In genomic region chr15:74384566-74385441, GRCh38 we compare ENCODE assay signal across 9 cellular contexts. TPM values are rescaled to one million over a fixed set of nuclear protein-coding genes. Genes with fewer than 3 reads are reported as not detected.
DNase-seq lines count a peak whose midpoint lies in the region; ATAC-seq, FAIRE-seq and TF ChIP-seq lines count a peak whose summit lies in the region.
"Had no signal": no experiment of that assay in that cellular context is flagged by ENCODE, and none has a peak within 500 bp of the region (broad histone marks: within the 10 kb centered on the region; RNA-seq: fewer than 3 reads in every experiment).

No MANE protein-coding gene starts in this region.

- H4K20me1 ChIP-seq in keratinocyte (ENCODE audit: control insufficient read depth, extremely low read depth, insufficient read depth, low read length), result no peaks in the 10 kb centered on the region

- no peak for TF ChIP-seq CTCF in GM12864 (IDR thresholded peaks at IDR 0.05; ENCODE audit: low read depth, low read length, missing control alignments)
- TF ChIP-seq CTCF in keratinocyte (optimal IDR thresholded peaks at IDR 0.05 in 1 of 3, IDR thresholded peaks at IDR 0.05 in 1 of 3, conservative IDR thresholded peaks at IDR 0.05 in 1 of 3; ENCODE audit: extremely low read depth in 1 of 3, insufficient read depth in 2 of 3, low read length in 3 of 3), result no peak

- FAIRE-seq in keratinocyte (lab: Jason Lieb, UNC), result peak; percentile 99

- peaks cover 69% of the 10 kb centered on the region for H3K4me1 ChIP-seq in keratinocyte (ENCODE audit: control insufficient read depth, extremely low read depth, insufficient read depth, low read length)

- peak overlapping the region; percentile 50 for H3K4me2 ChIP-seq in keratinocyte (ENCODE audit: control insufficient read depth, extremely low read depth, insufficient read depth, low read depth, low read length)

- peak overlapping the region; percentile 96 for H3K27ac ChIP-seq in keratinocyte (ENCODE audit: control insufficient read depth, insufficient read depth, low read length)
- H3K27ac ChIP-seq: tibial artery had no signal

- ATAC-seq in GM21367 (IDR thresholded peaks at IDR 0.05; ENCODE audit: unreplicated experiment) (peak; percentile 47), HG03521 (IDR thresholded peaks at IDR 0.05; ENCODE audit: unreplicated experiment) (peak; percentile 58)

- H3K9ac ChIP-seq in keratinocyte (ENCODE audit: control insufficient read depth, extremely low read depth, insufficient read depth, low read length), result peak overlapping the region; percentile 75

- H3K9me1 ChIP-seq in keratinocyte (ENCODE audit: control insufficient read depth, extremely low read depth, insufficient read depth, low read length), result no peaks in the 10 kb centered on the region

- no peaks in the 10 kb centered on the region for H3K27me3 ChIP-seq in keratinocyte (ENCODE audit: control insufficient read depth, extremely low read depth, insufficient read depth, low read length)

- DNase-seq in GM12864 (ENCODE audit: low read depth), result peak; percentile 93
- DNase-seq in activated CD4-positive, CD25-positive, alpha-beta regulatory T cell treated with anti-CD3 and anti-CD28 coated beads, Interleukin-2, amount 50 U/mL, for 16 hours (ENCODE audit: low read depth, low spot score), result peak; percentile 34
- no peak for DNase-seq in keratinocyte (ENCODE audit: low read depth, low spot score)
- no peak for DNase-seq in dedifferentiated amniotic fluid mesenchymal stem cell (ENCODE audit: extremely low spot score)
- DNase-seq in iPS-NIHi7 (ENCODE audit: extremely low spot score), result no peak
- DNase-seq in NCI-H774 (lab: John Stamatoyannopoulos, UW), result no peak

- no peak overlapping the region for H2AFZ ChIP-seq in keratinocyte (ENCODE audit: control insufficient read depth, low read length)

- H3K36me3 ChIP-seq in keratinocyte (ENCODE audit: control insufficient read depth in 2 of 2, extremely low read depth in 1 of 2, insufficient read depth in 2 of 2, low read length in 2 of 2), result no peaks in the 10 kb centered on the region
- H3K36me3 ChIP-seq: tibial artery had no signal

- no peaks in the 10 kb centered on the region for H3K79me2 ChIP-seq in keratinocyte (ENCODE audit: control insufficient read depth, insufficient read depth, low read length)

- H3K9me3 ChIP-seq in keratinocyte (ENCODE audit: control insufficient read depth, low read depth, low read length), result no peaks in the 10 kb centered on the region
- H3K9me3 ChIP-seq: tibial artery had no signal

- peak overlapping the region; percentile 11 for H3K4me3 ChIP-seq in GM12864 (ENCODE audit: low read depth, low read length)
- no peak overlapping the region for H3K4me3 ChIP-seq in keratinocyte (ENCODE audit: control insufficient read depth in 2 of 3, extremely low read depth in 1 of 3, insufficient read depth in 2 of 3, low read depth in 1 of 3, low read length in 3 of 3)
- H3K4me3 ChIP-seq: tibial artery had no signal

- dilution Hi-C loops in keratinocyte (cut with MboI; ENCODE audit: extremely low pct_ligation_motif_present, low sequenced_read_pairs), result no loop called here

RNA-seq across cellular contexts. Expression of gene CYP11A1, which starts 17.4 kb away (rescaled TPM):
- 0.27 TPM in 1 of 3 replicates, not detected in the others for polyA plus RNA-seq in keratinocyte
- polyA plus RNA-seq in keratinocyte (2011; ENCODE audit: low read depth), result not detected
- polyA plus RNA-seq in keratinocyte (2011; cell fraction: cytosol; rRNA removed), result 0.13 and 0.25 TPM in 2 replicates
- polyA plus RNA-seq in keratinocyte (2011; cell fraction: nucleus; rRNA removed), result 0.22 and 0.24 TPM in 2 replicates
- not detected in 2 replicates for polyA plus RNA-seq in keratinocyte (2012; ENCODE audit: low replicate concordance)
- polyA minus RNA-seq in keratinocyte, result 0.13 TPM in 1 of 3 replicates, not detected in the others
- 2.1 TPM for polyA minus RNA-seq in keratinocyte (2011; cell fraction: cytosol; rRNA and poly(A)+ RNA removed)
- polyA minus RNA-seq in keratinocyte (2011; cell fraction: nucleus; rRNA and poly(A)+ RNA removed), result 1.2 TPM in 1 of 2 replicates, not detected in the other

RNA-seq across cellular contexts. Expression of gene SEMA7A, which starts 49.0 kb away (rescaled TPM):
- polyA plus RNA-seq in keratinocyte, result 8.0 to 15.5 TPM (median 8.1 TPM) in 3 replicates
- polyA plus RNA-seq in keratinocyte (2011; ENCODE audit: low read depth), result 6.4 TPM
- 3.7 and 3.8 TPM in 2 replicates for polyA plus RNA-seq in keratinocyte (2011; cell fraction: cytosol; rRNA removed)
- polyA plus RNA-seq in keratinocyte (2011; cell fraction: nucleus; rRNA removed), result 21.0 and 21.5 TPM in 2 replicates
- 12.2 and 17.7 TPM in 2 replicates for polyA plus RNA-seq in keratinocyte (2012; ENCODE audit: low replicate concordance)
- polyA minus RNA-seq in keratinocyte, result 15.0 to 36.5 TPM (median 16.5 TPM) in 3 replicates
- 11.1 TPM for polyA minus RNA-seq in keratinocyte (2011; cell fraction: cytosol; rRNA and poly(A)+ RNA removed)
- 22.6 and 23.0 TPM in 2 replicates for polyA minus RNA-seq in keratinocyte (2011; cell fraction: nucleus; rRNA and poly(A)+ RNA removed)

Comparison
In these comparisons a context has a peak if more than half of its experiments do, and no peak if none do; other contexts are left out.
1. DNase-seq: peak in GM12864 (single experiment) and activated CD4-positive, CD25-positive, alpha-beta regulatory T cell treated with anti-CD3 and anti-CD28 coated beads, Interleukin-2, amount 50 U/mL, for 16 hours (single experiment); none in keratinocyte (single experiment), dedifferentiated amniotic fluid mesenchymal stem cell (single experiment), iPS-NIHi7 (single experiment) and NCI-H774 (single experiment).